In genomic region chr19:5403968-5404640, GRCh38 we compare ENCODE assay signal across 8 cellular contexts. TPM values are rescaled to one million over a fixed set of nuclear protein-coding genes. Genes with fewer than 3 reads are reported as not detected.
DNase-seq lines count a peak whose midpoint lies in the region; ATAC-seq, FAIRE-seq and TF ChIP-seq lines count a peak whose summit lies in the region.

No MANE protein-coding gene starts in this region.

- H3K4me3 ChIP-seq in A549 (no peak overlapping the region), HEK293 (ENCODE audit: low read depth, low read length) (no peak overlapping the region)

- POLR2A ChIA-PET in A549 (lab: Yijun Ruan, JAX) (no interaction called here), HEK293 (lab: Yijun Ruan, JAX) (no interaction called here)

- H3K4me2 ChIP-seq in A549 = no peak overlapping the region

- ATAC-seq in A549 = peak; percentile 98 to 100
- ATAC-seq in GM18519 (IDR thresholded peaks at IDR 0.05; ENCODE audit: low FRiP score, unreplicated experiment) = no peak

- TF ChIP-seq RAD21 in A549 (conservative IDR thresholded peaks at IDR 0.05 in 1 of 2, IDR thresholded peaks at IDR 0.05 in 1 of 2) = no peak

- no peaks in the 10 kb centered on the region for H3K36me3 ChIP-seq in HEK293 (ENCODE audit: control insufficient read depth in 2 of 2, insufficient read depth in 1 of 2, low read length in 2 of 2)

- H3K27ac ChIP-seq in A549 (no peak overlapping the region), HEK293 (ENCODE audit: extremely low read depth, low read depth, low read length) (no peak overlapping the region)

- WGBS in A549 (ENCODE audit: missing lambda C conversion rate) = 6% methylated on average over 10 of the region's 12 CpGs

- DNase-seq in A549 (ENCODE audit: low read depth in 1 of 2, low spot score in 1 of 2) (peak; percentile 61 to 79), T-helper 2 cell (peak in 4 of 5 experiments; percentile 22 to 54 (median 30)), anterior cingulate cortex (lab: John Stamatoyannopoulos, UW) (peak in 41 of 58 donors; percentile 0 to 54 (median 9)), iPS DF 19.7 (ENCODE audit: low read depth, low spot score) (peak; percentile 79), NCI-H1694 (lab: John Stamatoyannopoulos, UW) (no peak)
- peak; percentile 34 to 55 (median 50) for DNase-seq in stimulated activated CD4-positive, alpha-beta T cell treated with anti-CD3 and anti-CD28 coated beads, Interleukin-12 subunit alpha, Interleukin-12 subunit beta, amount 100 ng/mL, for 48 hours (ENCODE audit: low read depth in 2 of 3, low spot score in 1 of 3)

- no peak for TF ChIP-seq POLR2A in A549 (IDR thresholded peaks at IDR 0.05; ENCODE audit: low read length)

- no peak for TF ChIP-seq CTCF in A549 (IDR thresholded peaks at IDR 0.05)
- no peak for TF ChIP-seq CTCF in HEK293 (tag by site-specific recombination; IDR thresholded peaks at IDR 0.05)

- CTCF ChIA-PET in A549 (lab: Yijun Ruan, JAX) = no interaction called here
- CTCF ChIA-PET in HEK293 (lab: Yijun Ruan, JAX) = no interaction called here

- no peaks in the 10 kb centered on the region for H3K4me1 ChIP-seq in A549
- H3K4me1 ChIP-seq in HEK293 (ENCODE audit: control insufficient read depth, insufficient read depth, low read length) = no peaks in the 10 kb centered on the region

- H3K9me3 ChIP-seq in A549 = no peaks in the 10 kb centered on the region; the same call in 2 of the 3 replicates
- no peaks in the 10 kb centered on the region for H3K9me3 ChIP-seq in HEK293 (ENCODE audit: control insufficient read depth, insufficient read depth, low read depth, low read length)

- FAIRE-seq in A549 (lab: Jason Lieb, UNC) = no peak

- TF ChIP-seq EP300 in A549 (IDR thresholded peaks at IDR 0.05) = no peak

TF ChIP-seq in A549, 52 proteins besides CTCF, POLR2A, EP300 and RAD21:
- TF ChIP-seq HEYL (CRISPR knock-in tag; IDR thresholded peaks at IDR 0.05) (no peak), TFCP2L1 (CRISPR knock-in tag; IDR thresholded peaks at IDR 0.05) (no peak), HDAC2 (IDR thresholded peaks at IDR 0.05) (no peak), MAZ (IDR thresholded peaks at IDR 0.05; ENCODE audit: borderline replicate concordance, low read depth, low read length) (no peak), HOXB5 (CRISPR knock-in tag; IDR thresholded peaks at IDR 0.05) (0 out of 2 replicates have a peak, but pooled peaks have one; percentile 39), EHF (CRISPR knock-in tag; IDR thresholded peaks at IDR 0.05) (no peak), ZFP36 (IDR thresholded peaks at IDR 0.05; ENCODE audit: borderline replicate concordance, partially characterized antibody) (no peak), ELK1 (IDR thresholded peaks at IDR 0.05; ENCODE audit: low read depth, low read length) (no peak), JUNB (IDR thresholded peaks at IDR 0.05) (no peak)
- TF ChIP-seq, protein P1, sequence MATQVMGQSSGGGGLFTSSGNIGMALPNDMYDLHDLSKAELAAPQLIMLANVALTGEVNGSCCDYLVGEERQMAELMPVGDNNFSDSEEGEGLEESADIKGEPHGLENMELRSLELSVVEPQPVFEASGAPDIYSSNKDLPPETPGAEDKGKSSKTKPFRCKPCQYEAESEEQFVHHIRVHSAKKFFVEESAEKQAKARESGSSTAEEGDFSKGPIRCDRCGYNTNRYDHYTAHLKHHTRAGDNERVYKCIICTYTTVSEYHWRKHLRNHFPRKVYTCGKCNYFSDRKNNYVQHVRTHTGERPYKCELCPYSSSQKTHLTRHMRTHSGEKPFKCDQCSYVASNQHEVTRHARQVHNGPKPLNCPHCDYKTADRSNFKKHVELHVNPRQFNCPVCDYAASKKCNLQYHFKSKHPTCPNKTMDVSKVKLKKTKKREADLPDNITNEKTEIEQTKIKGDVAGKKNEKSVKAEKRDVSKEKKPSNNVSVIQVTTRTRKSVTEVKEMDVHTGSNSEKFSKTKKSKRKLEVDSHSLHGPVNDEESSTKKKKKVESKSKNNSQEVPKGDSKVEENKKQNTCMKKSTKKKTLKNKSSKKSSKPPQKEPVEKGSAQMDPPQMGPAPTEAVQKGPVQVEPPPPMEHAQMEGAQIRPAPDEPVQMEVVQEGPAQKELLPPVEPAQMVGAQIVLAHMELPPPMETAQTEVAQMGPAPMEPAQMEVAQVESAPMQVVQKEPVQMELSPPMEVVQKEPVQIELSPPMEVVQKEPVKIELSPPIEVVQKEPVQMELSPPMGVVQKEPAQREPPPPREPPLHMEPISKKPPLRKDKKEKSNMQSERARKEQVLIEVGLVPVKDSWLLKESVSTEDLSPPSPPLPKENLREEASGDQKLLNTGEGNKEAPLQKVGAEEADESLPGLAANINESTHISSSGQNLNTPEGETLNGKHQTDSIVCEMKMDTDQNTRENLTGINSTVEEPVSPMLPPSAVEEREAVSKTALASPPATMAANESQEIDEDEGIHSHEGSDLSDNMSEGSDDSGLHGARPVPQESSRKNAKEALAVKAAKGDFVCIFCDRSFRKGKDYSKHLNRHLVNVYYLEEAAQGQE (IDR thresholded peaks at IDR 0.05) = peak; percentile 96

TF ChIP-seq in HEK293, 187 proteins besides CTCF, POLR2A, EP300 and RAD21 (continues in another document):
- TF ChIP-seq KLF1 (tag by site-specific recombination; IDR thresholded peaks at IDR 0.05) (peak; percentile 54), ZNF677 (tag by site-specific recombination; IDR thresholded peaks at IDR 0.05) (no peak), ZNF629 (tag by site-specific recombination; IDR thresholded peaks at IDR 0.05) (0 out of 2 replicates have a peak, but pooled peaks have one; percentile 11), ZNF600 (tag by site-specific recombination; IDR thresholded peaks at IDR 0.05) (peak; percentile 78), ZNF350 (tag by site-specific recombination; IDR thresholded peaks at IDR 0.05) (no peak), ZBTB8A (tag by site-specific recombination; IDR thresholded peaks at IDR 0.05) (no peak), ZNF341 (tag by site-specific recombination; IDR thresholded peaks at IDR 0.05; ENCODE audit: low read depth) (peak; percentile 40; the same call in 1 of the 2 replicates), PRDM1 (tag by site-specific recombination; IDR thresholded peaks at IDR 0.05) (peak; percentile 96), ZXDB (tag by site-specific recombination; IDR thresholded peaks at IDR 0.05) (peak; percentile 55; the same call in 1 of the 2 replicates), ZNF366 (tag by site-specific recombination; conservative IDR thresholded peaks at IDR 0.05) (peak; percentile 92), ZNF610 (tag by site-specific recombination; IDR thresholded peaks at IDR 0.05; ENCODE audit: borderline replicate concordance) (peak; percentile 82; the same call in 1 of the 2 replicates), SP3 (tag by site-specific recombination; IDR thresholded peaks at IDR 0.05) (0 out of 2 replicates have a peak, but pooled peaks have one; percentile 22), SP7 (tag by site-specific recombination; IDR thresholded peaks at IDR 0.05) (0 out of 2 replicates have a peak, but pooled peaks have one; percentile 40), ZBTB48 (tag by site-specific recombination; IDR thresholded peaks at IDR 0.05) (peak; percentile 93), ZNF2 (tag by site-specific recombination; IDR thresholded peaks at IDR 0.05) (no peak)
- TF ChIP-seq, protein P2, sequence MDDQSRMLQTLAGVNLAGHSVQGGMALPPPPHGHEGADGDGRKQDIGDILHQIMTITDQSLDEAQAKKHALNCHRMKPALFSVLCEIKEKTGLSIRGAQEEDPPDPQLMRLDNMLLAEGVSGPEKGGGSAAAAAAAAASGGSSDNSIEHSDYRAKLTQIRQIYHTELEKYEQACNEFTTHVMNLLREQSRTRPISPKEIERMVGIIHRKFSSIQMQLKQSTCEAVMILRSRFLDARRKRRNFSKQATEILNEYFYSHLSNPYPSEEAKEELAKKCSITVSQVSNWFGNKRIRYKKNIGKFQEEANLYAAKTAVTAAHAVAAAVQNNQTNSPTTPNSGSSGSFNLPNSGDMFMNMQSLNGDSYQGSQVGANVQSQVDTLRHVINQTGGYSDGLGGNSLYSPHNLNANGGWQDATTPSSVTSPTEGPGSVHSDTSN (CRISPR knock-in tag; IDR thresholded peaks at IDR 0.05) = 0 out of 2 replicates have a peak, but pooled peaks have one; percentile 76
- TF ChIP-seq, protein P3, sequence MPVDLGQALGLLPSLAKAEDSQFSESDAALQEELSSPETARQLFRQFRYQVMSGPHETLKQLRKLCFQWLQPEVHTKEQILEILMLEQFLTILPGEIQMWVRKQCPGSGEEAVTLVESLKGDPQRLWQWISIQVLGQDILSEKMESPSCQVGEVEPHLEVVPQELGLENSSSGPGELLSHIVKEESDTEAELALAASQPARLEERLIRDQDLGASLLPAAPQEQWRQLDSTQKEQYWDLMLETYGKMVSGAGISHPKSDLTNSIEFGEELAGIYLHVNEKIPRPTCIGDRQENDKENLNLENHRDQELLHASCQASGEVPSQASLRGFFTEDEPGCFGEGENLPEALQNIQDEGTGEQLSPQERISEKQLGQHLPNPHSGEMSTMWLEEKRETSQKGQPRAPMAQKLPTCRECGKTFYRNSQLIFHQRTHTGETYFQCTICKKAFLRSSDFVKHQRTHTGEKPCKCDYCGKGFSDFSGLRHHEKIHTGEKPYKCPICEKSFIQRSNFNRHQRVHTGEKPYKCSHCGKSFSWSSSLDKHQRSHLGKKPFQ (tag by site-specific recombination; IDR thresholded peaks at IDR 0.05) = no peak

RNA-seq across cellular contexts. Expression of gene ZNRF4, which starts 51.1 kb away (rescaled TPM):
- polyA plus RNA-seq in A549 (2011; rRNA removed) (not detected in 2 replicates), A549 (2017; fragmentation: RNase III; extraction: RNeasy Plus Mini Kit Qiagen cat#74134 plus additional on column Dnase treatment) (not detected in 3 replicates)
- not detected in 2 replicates for polyA plus RNA-seq in A549 (2012; cell fraction: cytosol; rRNA removed)
- 0.06 TPM in 1 of 2 replicates, not detected in the other for polyA plus RNA-seq in A549 (2012; cell fraction: nucleus; rRNA removed)
- not detected in 2 replicates for polyA minus RNA-seq in A549 (2011; rRNA and poly(A)+ RNA removed)
